ENCODE assay signal across 8 cellular contexts in the genomic region with DNA sequence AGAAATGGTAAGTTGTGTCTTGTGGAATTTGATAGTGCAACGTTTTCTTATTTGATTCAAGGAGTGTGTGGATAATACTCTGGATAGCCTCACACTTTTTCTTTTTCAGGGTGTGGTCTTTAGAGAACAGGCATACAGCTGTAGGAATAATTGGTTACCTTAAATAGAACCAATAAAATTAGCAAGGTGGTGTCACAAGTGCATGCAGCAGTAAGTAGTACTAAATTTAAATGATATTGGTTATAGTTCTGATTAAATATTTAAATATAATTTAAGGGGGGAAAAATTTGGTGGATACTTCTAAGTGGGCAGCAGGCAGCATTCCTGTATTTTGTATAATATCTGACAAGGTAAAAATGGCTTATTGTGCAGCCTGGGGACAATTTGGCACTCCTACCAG. TPM values are rescaled to one million over a fixed set of nuclear protein-coding genes. Genes with fewer than 3 reads are reported as not detected.
DNase-seq lines count a peak whose midpoint lies in the region; ATAC-seq, FAIRE-seq and TF ChIP-seq lines count a peak whose summit lies in the region.

No MANE protein-coding gene starts in this region.

- 0 to 17% methylated on average over 1 of the region's 1 CpG for WGBS in transverse colon (ENCODE audit: low coverage in 1 of 2), 2 donors

- intact Hi-C loops in cardiac septum (cut with DNase I) (no loop called here), kidney (cut with DNase I) (no loop called here), transverse colon (cut with DNase I; ENCODE audit: low total_unique reads) (no loop called here)

- no peak for FAIRE-seq in kidney (lab: Jason Lieb, UNC)

- H3K27ac ChIP-seq in cardiac muscle cell: peak overlapping the region; percentile 13
- H3K27ac ChIP-seq in kidney (ENCODE audit: low read depth in 2 of 2, low read length in 2 of 2): no peak overlapping the region
- peak overlapping the region; percentile 10 to 100 (median 68) for H3K27ac ChIP-seq in transverse colon

- in situ Hi-C loops in transverse colon (cut with MboI; ENCODE audit: low pct_ligation_motif_present in 1 of 4, low pct_unique_long_range_greater_than_20kb in 1 of 4, low sequenced_read_pairs in 3 of 4): no loop called here
- in situ Hi-C loops in ACHN (cut with HindIII; ENCODE audit: low pct_ligation_motif_present, low pct_unique_long_range_greater_than_20kb, low sequenced_read_pairs): no loop called here

- H3K27me3 Mint-ChIP-seq in activated naive CD8-positive, alpha-beta T cell treated with anti-CD3 and anti-CD28 coated beads, Interleukin-2, amount 50 U/mL, for 24 hours: peaks cover 4% of the 10 kb centered on the region

- H3K36me3 Mint-ChIP-seq in activated naive CD8-positive, alpha-beta T cell treated with anti-CD3 and anti-CD28 coated beads, Interleukin-2, amount 50 U/mL, for 24 hours (ENCODE audit: low read depth): peaks cover 63% of the 10 kb centered on the region

- no peak for TF ChIP-seq EP300 in transverse colon (IDR thresholded peaks at IDR 0.05; ENCODE audit: low read depth)

- TF ChIP-seq POLR2A in transverse colon (IDR thresholded peaks at IDR 0.05): no peak

- DNase-seq in cardiac muscle cell (ENCODE audit: low read depth in 1 of 2, low spot score in 1 of 2) (no peak), cardiac septum (ENCODE audit: low spot score) (no peak), kidney (no peak), transverse colon (no peak), ACHN (no peak)
- no peak for DNase-seq in activated naive CD8-positive, alpha-beta T cell treated with anti-CD3 and anti-CD28 coated beads, Interleukin-2, amount 50 U/mL, for 24 hours
- no peak for DNase-seq in activated effector memory CD4-positive, alpha-beta T cell treated with Interleukin-2 at 50 U/mL for 16 hours

- peak overlapping the region in 1 of 2 donors; percentile 47 for H3K9ac ChIP-seq in kidney (ENCODE audit: low read length in 2 of 2)

- no peak for ATAC-seq in activated naive CD8-positive, alpha-beta T cell treated with anti-CD3 and anti-CD28 coated beads, Interleukin-2, amount 50 U/mL, for 24 hours
- no peak for ATAC-seq in GM18870 (IDR thresholded peaks at IDR 0.05; ENCODE audit: unreplicated experiment)

- peak overlapping the region; percentile 91 for H3K4me3 Mint-ChIP-seq in activated naive CD8-positive, alpha-beta T cell treated with anti-CD3 and anti-CD28 coated beads, Interleukin-2, amount 50 U/mL, for 24 hours

- H3K4me3 ChIP-seq in cardiac muscle cell (peak overlapping the region; percentile 75), kidney (ENCODE audit: low read length in 2 of 2) (peak overlapping the region; percentile 78 to 87), transverse colon (peak overlapping the region in 2 of 4 donors; percentile 1 to 94)

- peaks cover 42% of the 10 kb centered on the region for H3K4me1 ChIP-seq in cardiac muscle cell (ENCODE audit: low read depth)
- H3K4me1 ChIP-seq in kidney (ENCODE audit: control insufficient read depth in 1 of 2, insufficient read depth in 1 of 2, low read depth in 1 of 2, low read length in 2 of 2): peaks cover 30 to 38% of the 10 kb centered on the region in 2 donors
- peaks cover 54 to 75% (median 72%) of the 10 kb centered on the region in 4 donors for H3K4me1 ChIP-seq in transverse colon

- H3K4me1 Mint-ChIP-seq in activated naive CD8-positive, alpha-beta T cell treated with anti-CD3 and anti-CD28 coated beads, Interleukin-2, amount 50 U/mL, for 24 hours: peaks cover 74% of the 10 kb centered on the region

- no peaks in the 10 kb centered on the region for H3K9me3 Mint-ChIP-seq in activated naive CD8-positive, alpha-beta T cell treated with anti-CD3 and anti-CD28 coated beads, Interleukin-2, amount 50 U/mL, for 24 hours

- no peaks in the 10 kb centered on the region for H3K27me3 ChIP-seq in cardiac muscle cell
- no peaks in the 10 kb centered on the region for H3K27me3 ChIP-seq in transverse colon

- TF ChIP-seq CTCF in cardiac muscle cell (IDR thresholded peaks at IDR 0.05; ENCODE audit: low read depth, low read length): no peak
- TF ChIP-seq CTCF in kidney (IDR thresholded peaks at IDR 0.05; ENCODE audit: borderline replicate concordance, extremely low read depth, insufficient read depth): no peak
- TF ChIP-seq CTCF in transverse colon (IDR thresholded peaks at IDR 0.05): no peak

- H3K36me3 ChIP-seq in cardiac muscle cell (peaks cover 16% of the 10 kb centered on the region), kidney (ENCODE audit: control insufficient read depth in 1 of 2, insufficient read depth in 2 of 2, low read length in 2 of 2) (peaks cover 0 to 5% of the 10 kb centered on the region in 2 donors), transverse colon (peaks cover 0 to 8% (median 0%) of the 10 kb centered on the region in 4 donors)

- H3K27ac Mint-ChIP-seq in activated naive CD8-positive, alpha-beta T cell treated with anti-CD3 and anti-CD28 coated beads, Interleukin-2, amount 50 U/mL, for 24 hours: peak overlapping the region; percentile 46

- H3K9me3 ChIP-seq in cardiac muscle cell (ENCODE audit: low read depth): no peaks in the 10 kb centered on the region
- H3K9me3 ChIP-seq in kidney (ENCODE audit: control insufficient read depth in 1 of 2, low read length in 2 of 2): no peaks in the 10 kb centered on the region
- no peaks in the 10 kb centered on the region for H3K9me3 ChIP-seq in transverse colon

RNA-seq across cellular contexts. Expression of gene HAPSTR1, which starts 3.7 kb away (rescaled TPM):
- 44.7 and 60.0 TPM in 2 replicates for total RNA-seq in cardiac muscle cell
- 26.5 and 27.8 TPM in 2 replicates for polyA plus RNA-seq in cardiac muscle cell
- total RNA-seq in cardiac septum: 59.6 TPM
- 77.0 TPM for total RNA-seq in kidney
- 14.7 TPM for polyA plus RNA-seq in kidney (ENCODE audit: insufficient read depth, low read depth, low replicate concordance)
- 10 to 100 TPM; 41.4 to 68.5 (median 58.4) TPM for total RNA-seq in transverse colon

Comparison
In these comparisons a context has a peak if more than half of its experiments do, and no peak if none do; other contexts are left out.
1. H3K27ac ChIP-seq: peak in cardiac muscle cell (single experiment) and transverse colon (4 of 4); none in kidney (0 of 2).